8 cellular contexts compared by ENCODE assay signal in the genomic region with DNA sequence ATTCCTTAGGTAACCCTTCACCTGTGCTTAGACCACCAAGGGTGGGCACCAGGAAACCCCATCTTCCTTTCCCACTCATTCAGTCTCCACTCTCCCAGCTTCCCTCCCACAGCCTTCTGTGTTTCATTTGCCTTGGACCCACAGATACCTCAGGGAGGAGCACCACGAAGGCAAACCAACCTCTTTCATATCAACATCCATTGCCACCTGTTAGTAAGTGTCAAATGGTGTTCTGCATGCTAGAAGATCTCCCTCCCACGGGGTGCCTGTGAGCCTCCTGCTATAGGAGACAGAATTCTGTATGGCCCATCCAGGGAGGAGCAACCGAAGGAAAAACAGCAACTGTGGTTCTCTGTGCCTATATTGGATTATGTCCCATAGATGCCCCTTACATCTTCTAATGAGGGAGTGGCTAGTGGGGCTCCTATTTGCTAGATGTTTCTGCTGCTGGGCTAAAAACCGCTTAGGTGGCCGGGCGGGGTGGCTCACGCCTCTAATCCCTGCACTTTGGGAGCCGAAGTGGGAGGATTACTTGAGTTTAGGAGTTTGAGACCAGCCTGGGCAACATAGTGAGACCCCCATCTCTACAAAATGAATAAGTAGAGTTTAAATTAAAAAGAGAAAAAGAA. TPM values are rescaled to one million over a fixed set of nuclear protein-coding genes. Genes with fewer than 3 reads are reported as not detected.
A peak's percentile ranks its signal among the peaks of the same experiment; 100 is the strongest.
DNase-seq lines count a peak whose midpoint lies in the region; ATAC-seq, FAIRE-seq and TF ChIP-seq lines count a peak whose summit lies in the region.

No MANE protein-coding gene starts in this region.

- H3K4me3 ChIP-seq in AG09309 (ENCODE audit: control insufficient read depth, low read depth, low read length) (peak overlapping the region; percentile 16), KMS-11 (IDR thresholded peaks at IDR 0.05; ENCODE audit: insufficient read depth, low read depth, low read length) (no peak overlapping the region), bronchial epithelial cell (ENCODE audit: low read depth, low read length) (peak overlapping the region; percentile 17)

- TF ChIP-seq CTCF in AG09309 (IDR thresholded peaks at IDR 0.05; ENCODE audit: control insufficient read depth, insufficient read depth, low read depth, low read length, missing control alignments), result no peak
- no peak for TF ChIP-seq CTCF in KMS-11 (conservative IDR thresholded peaks at IDR 0.05; ENCODE audit: low read depth, low read length)
- TF ChIP-seq CTCF in bronchial epithelial cell (IDR thresholded peaks at IDR 0.05; ENCODE audit: insufficient read depth, low read length, severe bottlenecking), result no peak
- no peak for TF ChIP-seq CTCF in natural killer cell (IDR thresholded peaks at IDR 0.05)

- peaks cover 0 to 4% of the 10 kb centered on the region in 2 donors for H3K9me3 Mint-ChIP-seq in natural killer cell

- H3K4me1 Mint-ChIP-seq in natural killer cell, result peaks cover 11 to 12% of the 10 kb centered on the region in 2 donors

- peak overlapping the region; percentile 1 to 52 for H3K27ac Mint-ChIP-seq in natural killer cell

- peak overlapping the region; percentile 71 for H2AFZ ChIP-seq in KMS-11 (ENCODE audit: low read depth)

- no peak overlapping the region for H3K4me2 ChIP-seq in KMS-11

- DNase-seq in AG09309 (ENCODE audit: low read depth), result no peak
- DNase-seq in bronchial epithelial cell (ENCODE audit: low read depth), result no peak
- no peak for DNase-seq in natural killer cell
- DNase-seq in cerebellar cortex (ENCODE audit: low spot score), result no peak
- DNase-seq in kidney glomerular epithelial cell (lab: John Stamatoyannopoulos, UW), result no peak

- H3K27me3 Mint-ChIP-seq in natural killer cell (ENCODE audit: low read depth in 2 of 2), result peaks cover 0 to 2% of the 10 kb centered on the region in 2 donors

- H3K27me3 ChIP-seq in KMS-11 (ENCODE audit: insufficient read depth, low read depth) (no peaks in the 10 kb centered on the region), bronchial epithelial cell (ENCODE audit: control insufficient read depth, insufficient read depth, low read length) (no peaks in the 10 kb centered on the region)

- no peak for FAIRE-seq in bronchial epithelial cell (lab: Jason Lieb, UNC)

- no peak overlapping the region for H3K27ac ChIP-seq in KMS-11

- no peaks in the 10 kb centered on the region for H3K36me3 Mint-ChIP-seq in natural killer cell

- no peaks in the 10 kb centered on the region for H3K79me2 ChIP-seq in KMS-11 (ENCODE audit: insufficient read depth, low read depth)

- intact Hi-C loops in natural killer cell (cut with micrococcal nuclease), result loop anchor here (1.0 kb wide), 1 partner anchor 201 kb away; no protein-coding TSS in a partner anchor

- H3K36me3 ChIP-seq in KMS-11 (ENCODE audit: insufficient read depth) (no peaks in the 10 kb centered on the region), bronchial epithelial cell (ENCODE audit: control insufficient read depth, insufficient read depth, low read length) (no peaks in the 10 kb centered on the region)

- H3K9ac ChIP-seq in KMS-11, result no peak overlapping the region; the same call in 1 of the 2 replicates

- ATAC-seq in natural killer cell (no peak), HG03460 (IDR thresholded peaks at IDR 0.05; ENCODE audit: unreplicated experiment) (no peak), HG02588 (IDR thresholded peaks at IDR 0.05; ENCODE audit: unreplicated experiment) (no peak)

- H3K4me3 Mint-ChIP-seq in natural killer cell, result peak overlapping the region; percentile 82

- H3K4me1 ChIP-seq in KMS-11 (ENCODE audit: low read depth, poor library complexity, severe bottlenecking), result peaks cover 3% of the 10 kb centered on the region

- no peaks in the 10 kb centered on the region for H4K20me1 ChIP-seq in KMS-11 (ENCODE audit: insufficient read depth)

RNA-seq across cellular contexts. Expression of a gene that starts 25.6 kb away (rescaled TPM):
- 3.7 and 4.9 TPM in 2 replicates for total RNA-seq in bronchial epithelial cell
- total RNA-seq in natural killer cell, result 10 to 100 TPM in 1 of 3 donors, 1 to 10 TPM in 2; 5.3 to 24.8 (median 9.2) TPM
